8 cellular contexts compared by ENCODE assay signal in the genomic region with DNA sequence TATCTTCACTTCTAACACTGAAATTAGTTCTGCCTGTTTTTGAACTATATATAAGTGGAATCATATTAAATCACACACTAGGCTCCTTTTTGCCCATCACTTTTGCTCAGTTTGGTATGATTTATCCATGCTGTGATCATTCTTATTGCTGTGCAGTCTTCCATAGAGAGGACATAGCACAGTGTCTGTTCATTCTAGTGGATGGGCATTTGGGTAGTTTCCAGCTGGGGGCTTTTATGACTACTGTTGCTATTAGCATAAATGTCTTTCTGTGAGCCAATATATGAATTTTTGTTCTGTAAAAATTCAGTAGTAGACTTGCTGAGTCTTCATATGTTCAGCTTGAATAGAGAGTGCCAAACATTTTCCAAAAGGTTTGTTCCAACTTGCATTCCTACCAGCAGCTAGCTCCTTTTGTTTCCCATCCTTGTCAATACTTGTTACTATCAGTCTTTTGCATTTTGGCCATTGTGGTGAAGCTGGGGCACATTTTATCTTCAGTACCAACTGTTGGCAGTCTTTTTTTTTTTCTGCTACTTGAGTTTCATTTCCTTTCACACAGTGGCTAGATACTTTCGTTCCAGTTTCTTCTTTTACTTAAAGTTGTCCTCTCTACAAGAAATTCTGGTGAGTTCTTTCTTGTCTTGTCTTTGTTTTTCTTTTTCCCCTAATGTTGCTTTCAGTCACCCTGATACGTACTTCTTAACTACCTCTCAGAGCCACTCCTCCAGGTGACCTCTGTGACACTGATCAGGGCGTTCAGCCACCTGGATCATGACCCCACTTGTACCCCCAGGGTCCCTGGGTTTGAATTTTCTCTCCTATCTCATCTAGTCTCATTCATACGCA.
DNase-seq lines count a peak whose midpoint lies in the region; ATAC-seq and TF ChIP-seq lines count a peak whose summit lies in the region.

No MANE protein-coding gene starts in this region.

- H3K27ac ChIP-seq in right atrium auricular region: no peak overlapping the region
- H3K27ac ChIP-seq in tibial artery: no peak overlapping the region

- H3K4me1 Mint-ChIP-seq in CD14-positive monocyte: peaks cover 36% of the 10 kb centered on the region
- peaks cover 45% of the 10 kb centered on the region for H3K4me1 Mint-ChIP-seq in T-helper 2 cell treated with Interferon-gamma antibody and Interleukin-4, amounts not matched to agents 5 μg/mL and 100 μg/mL, for 36 hours (ENCODE audit: low read depth)

- H3K4me1 ChIP-seq in right atrium auricular region (peaks cover 0 to 23% of the 10 kb centered on the region in 2 donors), tibial artery (peaks cover 0 to 13% (median 9%) of the 10 kb centered on the region in 4 donors)

- ATAC-seq in GM19324 (IDR thresholded peaks at IDR 0.05; ENCODE audit: low FRiP score, unreplicated experiment) (peak; percentile 86), HG03064 (IDR thresholded peaks at IDR 0.05; ENCODE audit: low read depth, unreplicated experiment) (peak; percentile 78)

- peaks cover 0 to 2% (median 2%) of the 10 kb centered on the region in 3 donors for H3K27me3 Mint-ChIP-seq in CD14-positive monocyte (ENCODE audit: low read depth in 3 of 3)
- H3K27me3 Mint-ChIP-seq in T-helper 2 cell treated with Interferon-gamma antibody and Interleukin-4, amounts not matched to agents 5 μg/mL and 100 μg/mL, for 36 hours (ENCODE audit: low read depth): peaks cover 10% of the 10 kb centered on the region

- H3K27me3 ChIP-seq in right atrium auricular region: no peaks in the 10 kb centered on the region
- H3K27me3 ChIP-seq in tibial artery: no peaks in the 10 kb centered on the region

- no peaks in the 10 kb centered on the region for H3K36me3 ChIP-seq in right atrium auricular region
- no peaks in the 10 kb centered on the region for H3K36me3 ChIP-seq in tibial artery

- no peak for DNase-seq in CD14-positive monocyte (ENCODE audit: low spot score)
- DNase-seq in T-helper 2 cell treated with Interferon-gamma antibody and Interleukin-4, amounts not matched to agents 5 μg/mL and 100 μg/mL, for 36 hours (ENCODE audit: low spot score): no peak
- DNase-seq in right atrium auricular region (ENCODE audit: low spot score): no peak
- DNase-seq in medulla oblongata (ENCODE audit: extremely low spot score): no peak
- no peak for DNase-seq in tibial artery
- no peak for DNase-seq in activated CD8-positive, alpha-beta memory T cell treated with anti-CD3 and anti-CD28 coated beads, Interleukin-2, amount 50 U/mL, for 4 hours

- intact Hi-C loops in CD14-positive monocyte (cut with micrococcal nuclease) (no loop called here), tibial artery (cut with DNase I; ENCODE audit: low total_unique reads) (no loop called here)

- peak overlapping the region in 1 of 2 donors; percentile 52 for H3K4me3 Mint-ChIP-seq in CD14-positive monocyte
- peak overlapping the region; percentile 17 for H3K4me3 Mint-ChIP-seq in T-helper 2 cell treated with Interferon-gamma antibody and Interleukin-4, amounts not matched to agents 5 μg/mL and 100 μg/mL, for 36 hours

- H3K27ac Mint-ChIP-seq in CD14-positive monocyte: peak overlapping the region; percentile 4 to 89 (median 82)
- H3K27ac Mint-ChIP-seq in T-helper 2 cell treated with Interferon-gamma antibody and Interleukin-4, amounts not matched to agents 5 μg/mL and 100 μg/mL, for 36 hours: peak overlapping the region; percentile 37

- H3K9me3 Mint-ChIP-seq in CD14-positive monocyte: no peaks in the 10 kb centered on the region
- no peaks in the 10 kb centered on the region for H3K9me3 Mint-ChIP-seq in T-helper 2 cell treated with Interferon-gamma antibody and Interleukin-4, amounts not matched to agents 5 μg/mL and 100 μg/mL, for 36 hours

- H3K9me3 ChIP-seq in right atrium auricular region (no peaks in the 10 kb centered on the region), tibial artery (no peaks in the 10 kb centered on the region)

- H3K36me3 Mint-ChIP-seq in CD14-positive monocyte: no peaks in the 10 kb centered on the region
- H3K36me3 Mint-ChIP-seq in T-helper 2 cell treated with Interferon-gamma antibody and Interleukin-4, amounts not matched to agents 5 μg/mL and 100 μg/mL, for 36 hours (ENCODE audit: low read depth): no peaks in the 10 kb centered on the region

- TF ChIP-seq CTCF in CD14-positive monocyte (IDR thresholded peaks at IDR 0.05) (no peak), right atrium auricular region (IDR thresholded peaks at IDR 0.05) (no peak), tibial artery (IDR thresholded peaks at IDR 0.05) (no peak)

- H3K4me3 ChIP-seq in right atrium auricular region (no peak overlapping the region), tibial artery (no peak overlapping the region)
